2 cellular contexts compared by ENCODE assay signal in the genomic region with DNA sequence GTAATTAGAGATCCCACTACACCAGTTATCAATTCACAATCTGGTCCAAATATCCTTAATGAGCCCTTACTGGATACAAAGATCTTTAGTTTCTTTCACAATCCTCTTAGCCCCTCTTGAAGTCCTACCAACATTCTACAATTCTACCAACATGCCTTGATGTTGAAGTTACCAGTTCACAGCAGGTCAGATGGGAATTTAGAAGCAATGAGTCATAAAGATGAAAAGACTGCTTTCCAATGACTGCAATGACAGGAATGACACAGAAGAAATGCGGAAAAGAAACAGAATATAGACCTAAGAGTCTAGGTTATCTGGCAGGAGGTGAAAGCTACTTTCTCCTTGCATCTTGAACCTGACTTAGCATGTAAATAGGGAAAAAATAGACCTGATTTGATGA.
TF ChIP-seq lines count a peak whose summit lies in the region.

No MANE protein-coding gene starts in this region.

TF ChIP-seq in A549, 52 proteins besides CTCF, POLR2A, EP300 and RAD21:
- TF ChIP-seq FOSL2 (IDR thresholded peaks at IDR 0.05) (peak; percentile 90), FOSL2 (CRISPR knock-in tag; IDR thresholded peaks at IDR 0.05) (peak; percentile 96), ZC3H11A (IDR thresholded peaks at IDR 0.05) (no peak), CEBPB (IDR thresholded peaks at IDR 0.05) (peak; percentile 53 to 65; a peak in 2 of 4 replicates), JUNB (IDR thresholded peaks at IDR 0.05) (peak; percentile 85), JUN (IDR thresholded peaks at IDR 0.05) (peak; percentile 59 to 72; a peak in 4 of 5 replicates), FOXS1 (CRISPR knock-in tag; IDR thresholded peaks at IDR 0.05) (no peak), GATA3 (IDR thresholded peaks at IDR 0.05; ENCODE audit: borderline replicate concordance) (peak; percentile 88; the same call in 1 of the 2 replicates), HMGXB4 (CRISPR knock-in tag; IDR thresholded peaks at IDR 0.05; ENCODE audit: borderline replicate concordance) (no peak)
- TF ChIP-seq, protein P1, sequence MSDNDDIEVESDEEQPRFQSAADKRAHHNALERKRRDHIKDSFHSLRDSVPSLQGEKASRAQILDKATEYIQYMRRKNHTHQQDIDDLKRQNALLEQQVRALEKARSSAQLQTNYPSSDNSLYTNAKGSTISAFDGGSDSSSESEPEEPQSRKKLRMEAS (IDR thresholded peaks at IDR 0.05) = peak; percentile 41

TF ChIP-seq in HEK293, 187 proteins besides CTCF, POLR2A, EP300 and RAD21:
- TF ChIP-seq ZNF26 (tag by site-specific recombination; IDR thresholded peaks at IDR 0.05) = no peak
- no peak for TF ChIP-seq ZNF747 (tag by site-specific recombination; IDR thresholded peaks at IDR 0.05)
- TF ChIP-seq ZNF621 (tag by site-specific recombination; IDR thresholded peaks at IDR 0.05) = no peak
- TF ChIP-seq, protein P2, sequence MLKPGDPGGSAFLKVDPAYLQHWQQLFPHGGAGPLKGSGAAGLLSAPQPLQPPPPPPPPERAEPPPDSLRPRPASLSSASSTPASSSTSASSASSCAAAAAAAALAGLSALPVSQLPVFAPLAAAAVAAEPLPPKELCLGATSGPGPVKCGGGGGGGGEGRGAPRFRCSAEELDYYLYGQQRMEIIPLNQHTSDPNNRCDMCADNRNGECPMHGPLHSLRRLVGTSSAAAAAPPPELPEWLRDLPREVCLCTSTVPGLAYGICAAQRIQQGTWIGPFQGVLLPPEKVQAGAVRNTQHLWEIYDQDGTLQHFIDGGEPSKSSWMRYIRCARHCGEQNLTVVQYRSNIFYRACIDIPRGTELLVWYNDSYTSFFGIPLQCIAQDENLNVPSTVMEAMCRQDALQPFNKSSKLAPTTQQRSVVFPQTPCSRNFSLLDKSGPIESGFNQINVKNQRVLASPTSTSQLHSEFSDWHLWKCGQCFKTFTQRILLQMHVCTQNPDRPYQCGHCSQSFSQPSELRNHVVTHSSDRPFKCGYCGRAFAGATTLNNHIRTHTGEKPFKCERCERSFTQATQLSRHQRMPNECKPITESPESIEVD (tag by site-specific recombination; IDR thresholded peaks at IDR 0.05) = peak; percentile 10; the same call in 1 of the 2 replicates
- no peak for TF ChIP-seq YY2 (tag by site-specific recombination; IDR thresholded peaks at IDR 0.05)
- 0 out of 2 replicates have a peak, but pooled peaks have one; percentile 17 for TF ChIP-seq REST (tag by site-specific recombination; IDR thresholded peaks at IDR 0.05)
- TF ChIP-seq ZNF843 (tag by site-specific recombination; IDR thresholded peaks at IDR 0.05) = no peak
- TF ChIP-seq ZNF510 (tag by site-specific recombination; IDR thresholded peaks at IDR 0.05; ENCODE audit: insufficient replicate concordance) = no peak
- TF ChIP-seq ZNF837 (tag by site-specific recombination; IDR thresholded peaks at IDR 0.05) = no peak
- TF ChIP-seq ZNF629 (tag by site-specific recombination; IDR thresholded peaks at IDR 0.05) = 0 out of 2 replicates have a peak, but pooled peaks have one; percentile 10
- no peak for TF ChIP-seq ZNF791 (tag by site-specific recombination; IDR thresholded peaks at IDR 0.05)
- no peak for TF ChIP-seq ZFP3 (tag by site-specific recombination; IDR thresholded peaks at IDR 0.05; ENCODE audit: low read depth)
- no peak for TF ChIP-seq ZNF785 (tag by site-specific recombination; IDR thresholded peaks at IDR 0.05)
- no peak for TF ChIP-seq ZNF48 (tag by site-specific recombination; IDR thresholded peaks at IDR 0.05)
- TF ChIP-seq ZNF623 (tag by site-specific recombination; IDR thresholded peaks at IDR 0.05) = no peak
- TF ChIP-seq PRDM4 (tag by site-specific recombination; IDR thresholded peaks at IDR 0.05) = no peak
- no peak for TF ChIP-seq MYNN (tag by site-specific recombination; IDR thresholded peaks at IDR 0.05; ENCODE audit: borderline replicate concordance)
- peak; percentile 96 for TF ChIP-seq PRDM1 (tag by site-specific recombination; IDR thresholded peaks at IDR 0.05)
- TF ChIP-seq, protein P3, sequence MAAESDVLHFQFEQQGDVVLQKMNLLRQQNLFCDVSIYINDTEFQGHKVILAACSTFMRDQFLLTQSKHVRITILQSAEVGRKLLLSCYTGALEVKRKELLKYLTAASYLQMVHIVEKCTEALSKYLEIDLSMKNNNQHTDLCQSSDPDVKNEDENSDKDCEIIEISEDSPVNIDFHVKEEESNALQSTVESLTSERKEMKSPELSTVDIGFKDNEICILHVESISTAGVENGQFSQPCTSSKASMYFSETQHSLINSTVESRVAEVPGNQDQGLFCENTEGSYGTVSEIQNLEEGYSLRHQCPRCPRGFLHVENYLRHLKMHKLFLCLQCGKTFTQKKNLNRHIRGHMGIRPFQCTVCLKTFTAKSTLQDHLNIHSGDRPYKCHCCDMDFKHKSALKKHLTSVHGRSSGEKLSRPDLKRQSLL (tag by site-specific recombination; IDR thresholded peaks at IDR 0.05) = no peak
TF ChIP-seq in HEK293: peak in this region for 4.
